ENCODE assay signal across 18 cellular contexts in the genomic region with DNA sequence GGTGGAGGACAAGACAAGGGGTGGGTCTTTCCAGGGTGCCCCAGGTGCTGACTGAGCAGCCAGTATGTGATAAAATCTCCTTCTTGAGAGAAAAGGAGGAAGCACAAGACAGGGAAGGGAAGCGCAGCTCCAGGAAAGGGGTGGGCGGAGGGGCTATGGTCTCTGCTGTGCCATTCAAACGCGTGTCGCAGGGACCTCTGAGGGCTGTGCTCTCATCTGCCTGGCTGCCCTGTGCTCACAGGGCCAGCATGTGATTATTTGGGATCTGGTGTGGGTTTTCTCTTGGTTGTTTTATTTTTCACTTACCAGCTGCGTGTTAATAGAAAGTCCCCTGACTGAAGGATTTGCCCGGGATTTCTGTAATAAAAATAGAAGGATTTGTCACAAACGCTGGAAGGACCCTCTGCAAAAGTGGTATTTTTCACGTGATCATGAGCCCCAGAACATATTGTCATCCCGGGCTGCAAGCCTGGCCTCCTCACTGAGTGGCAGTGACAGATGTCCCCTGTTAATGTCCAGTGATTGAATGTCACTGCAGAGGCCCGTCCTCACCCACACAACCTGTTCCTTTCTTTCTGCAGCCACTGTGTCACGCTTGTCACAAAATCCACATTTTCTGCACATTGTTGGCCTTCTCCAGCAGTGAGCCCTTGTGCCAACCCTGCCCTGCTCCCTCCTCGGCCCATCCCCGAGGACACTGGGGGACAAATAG. TPM values are rescaled to one million over a fixed set of nuclear protein-coding genes. Genes with fewer than 3 reads are reported as not detected.
DNase-seq lines count a peak whose midpoint lies in the region; ATAC-seq and FAIRE-seq lines count a peak whose summit lies in the region.
"Had no signal": no experiment of that assay in that cellular context is flagged by ENCODE, and none has a peak within 500 bp of the region (broad histone marks: within the 10 kb centered on the region; RNA-seq: fewer than 3 reads in every experiment).

No MANE protein-coding gene starts in this region.

- H3K4me3 ChIP-seq in SJCRH30 (no peak overlapping the region), aorta (ENCODE audit: low read length in 2 of 2) (no peak overlapping the region), small intestine (ENCODE audit: low read depth in 1 of 2, low read length in 2 of 2) (no peak overlapping the region)
- H3K4me3 ChIP-seq: GM12878, PC-9 had no signal

- intact Hi-C loops in aorta (cut with DNase I): loop anchor here in 1 of 2 donors (2.0 to 5.0 kb wide), 2 partner anchors 18 to 40 kb away; no protein-coding TSS in a partner anchor

- peak; percentile 15 for DNase-seq in NCI-H1694 treated with DMSO at 0.1 percent for 48 hours (lab: John Stamatoyannopoulos, UW)
- DNase-seq in NCI-H1694 (lab: John Stamatoyannopoulos, UW): no peak
- DNase-seq in SJCRH30: peak; percentile 84 to 94
- DNase-seq in medulla oblongata (ENCODE audit: extremely low spot score): peak; percentile 5
- DNase-seq in aorta: no peak
- no peak for DNase-seq in small intestine
- DNase-seq in NK-92 treated with Interleukin-12 subunit alpha and Interleukin-12 subunit beta, amount 100 ng/mL, for 24 hours (lab: John Stamatoyannopoulos, UW): no peak
- DNase-seq: DND-41, GDM1, NCI-H1417, NCI-H2171 treated with DMSO at 0.1 percent for 48 hours, NCI-H82, PC-9, SK-N-SH had no signal

- peak overlapping the region; percentile 20 for H3K27ac ChIP-seq in SJCRH30
- H3K27ac ChIP-seq in aorta (ENCODE audit: low read depth in 1 of 2, low read length in 2 of 2): no peak overlapping the region
- H3K27ac ChIP-seq in small intestine (ENCODE audit: low read depth in 1 of 2, low read length in 1 of 2): no peak overlapping the region
- H3K27ac ChIP-seq: 22Rv1, PC-9 had no signal

- H3K4me1 ChIP-seq in SJCRH30 (peaks cover 29% of the 10 kb centered on the region), aorta (ENCODE audit: control insufficient read depth in 1 of 2, insufficient read depth in 2 of 2, low read length in 2 of 2) (peaks cover 0 to 3% of the 10 kb centered on the region in 2 donors), small intestine (ENCODE audit: control insufficient read depth in 2 of 2, insufficient read depth in 1 of 2, low read depth in 1 of 2, low read length in 1 of 2) (no peaks in the 10 kb centered on the region)

- ATAC-seq in aorta (ENCODE audit: low FRiP score) (peak; percentile 48), GM18868 (IDR thresholded peaks at IDR 0.05; ENCODE audit: unreplicated experiment) (no peak)
- ATAC-seq: GM12878 had no signal

- WGBS in aorta, 2 donors: 15 to 25% methylated on average over 14 of the region's 14 CpGs
- 66 to 78% (median 74%) methylated on average over 14 of the region's 14 CpGs for WGBS in small intestine, 3 donors

- H3K36me3 ChIP-seq in SJCRH30 (no peaks in the 10 kb centered on the region), aorta (ENCODE audit: control insufficient read depth in 1 of 2, insufficient read depth in 2 of 2, low read length in 1 of 2) (no peaks in the 10 kb centered on the region), small intestine (ENCODE audit: control insufficient read depth in 2 of 2, insufficient read depth in 2 of 2, low read length in 2 of 2) (no peaks in the 10 kb centered on the region)

- H3K9me3 ChIP-seq in SJCRH30 (replicated peaks) (no peaks in the 10 kb centered on the region), aorta (ENCODE audit: control insufficient read depth, low read length) (no peaks in the 10 kb centered on the region), small intestine (ENCODE audit: control insufficient read depth, low read depth) (no peaks in the 10 kb centered on the region)
- H3K9me3 ChIP-seq: SK-N-SH had no signal

- no peaks in the 10 kb centered on the region for H3K27me3 ChIP-seq in SJCRH30
- no peaks in the 10 kb centered on the region for H3K27me3 ChIP-seq in aorta (ENCODE audit: control insufficient read depth in 1 of 2, insufficient read depth in 2 of 2, low read length in 1 of 2)
- H3K27me3 ChIP-seq in small intestine (ENCODE audit: control insufficient read depth in 2 of 2, insufficient read depth in 2 of 2, low read length in 2 of 2): no peaks in the 10 kb centered on the region

- no peak for FAIRE-seq in small intestine (lab: Jason Lieb, UNC)
- FAIRE-seq: GM12878 had no signal

RNA-seq across cellular contexts. Expression of a gene that starts 35.0 kb away (rescaled TPM):
- total RNA-seq in SJCRH30 (2014; rRNA removed; shearing (Covaris generic)): 0.06 and 0.10 TPM in 2 replicates
- not detected for total RNA-seq in aorta
- not detected for polyA plus RNA-seq in aorta
- under 1 TPM in 1 of 3 donors, not detected in 2; 0.04 TPM for polyA plus RNA-seq in small intestine
- total RNA-seq: GM12878 had no signal
- polyA plus RNA-seq: BJ, SK-N-SH had no signal

RNA-seq across cellular contexts. Expression of a gene that starts 59.0 kb away (rescaled TPM):
- 11.5 and 13.0 TPM in 2 replicates for total RNA-seq in SJCRH30 (2014; rRNA removed; shearing (Covaris generic))
- total RNA-seq in aorta: 10 to 100 TPM; 14.8 to 23.4 TPM
- polyA plus RNA-seq in aorta (10 to 100 TPM in 1 of 2 donors, 1 to 10 TPM in 1; 7.6 to 21.8 TPM), small intestine (10 to 100 TPM; 27.9 to 65.8 (median 45.1) TPM)

Comparison
In these comparisons a context has a peak if more than half of its experiments do, and no peak if none do; other contexts are left out.
1. DNase-seq: peak in NCI-H1694 treated with DMSO at 0.1 percent for 48 hours (single experiment), SJCRH30 (2 of 2) and medulla oblongata (single experiment); none in NCI-H1694 (single experiment), aorta (0 of 2), small intestine (single experiment) and NK-92 treated with Interleukin-12 subunit alpha and Interleukin-12 subunit beta, amount 100 ng/mL, for 24 hours (single experiment).